29 cellular contexts compared by ENCODE assay signal in the genomic region with DNA sequence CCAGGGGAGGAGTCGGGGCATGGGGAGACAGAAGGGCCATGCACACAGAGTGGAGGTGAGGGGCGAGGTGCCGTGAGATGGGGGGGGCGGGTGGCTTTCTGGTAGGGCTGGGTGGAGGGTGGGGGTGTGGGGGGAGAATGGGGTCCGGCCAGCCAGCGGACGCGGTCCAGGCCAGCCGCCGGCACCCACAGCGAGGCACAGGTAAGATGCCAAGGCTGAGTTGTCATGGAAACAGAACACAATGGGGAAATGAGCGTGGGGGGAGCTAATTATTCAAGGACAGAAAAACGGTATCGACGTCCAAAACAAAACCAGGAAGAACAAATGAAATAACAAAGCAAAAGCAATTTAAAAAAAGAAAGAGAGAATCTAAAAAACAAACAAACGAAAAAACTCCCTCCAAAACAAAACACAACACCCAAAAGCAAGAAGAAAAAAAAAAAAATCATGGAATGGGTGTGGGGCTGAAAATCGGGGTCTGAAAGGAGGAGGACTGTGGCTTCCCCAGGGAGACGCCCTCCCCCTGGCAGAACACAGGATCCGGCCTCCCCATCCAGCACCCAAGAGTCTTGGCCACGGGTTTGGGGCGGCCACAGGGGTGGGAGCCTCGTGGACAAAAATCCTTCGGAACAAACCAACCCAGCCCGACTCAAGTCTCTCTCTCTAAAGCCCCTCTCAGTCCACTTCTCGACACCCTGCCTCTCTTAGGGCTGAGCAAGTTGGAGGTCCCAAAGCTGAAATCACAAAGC.
"Had no signal": no experiment of that assay in that cellular context is flagged by ENCODE, and none has a peak within 500 bp of the region (broad histone marks: within the 10 kb centered on the region; RNA-seq: fewer than 3 reads in every experiment).

No MANE protein-coding gene starts in this region.

- H3K27ac Mint-ChIP-seq: activated CD8-positive, alpha-beta T cell treated with anti-CD3 and anti-CD28 coated beads for 36 hours; activated naive CD4-positive, alpha-beta T cell treated with anti-CD3 and anti-CD28 coated beads, Interleukin-2, amount 50 U/mL, for 72 hours; activated T-helper 2 cell treated with anti-CD3 and anti-CD28 coated beads, Interferon-gamma antibody, Interleukin-2, Interleukin-4, amounts not matched to agents 10 μg/mL and 5 μg/mL and 100 μg/mL, durations not matched to agents 14 hours and 24 hours and 36 hours; natural killer cell treated with Interleukin-12 subunit alpha and Interleukin-12 subunit beta and Interleukin-15 and Interleukin-18, amount 100 ng/mL, for 72 hours; stimulated activated effector memory CD8-positive, alpha-beta T cell treated with anti-CD3 and anti-CD28 coated beads, Interleukin-12 subunit alpha, Interleukin-12 subunit beta, amount 100 ng/mL, for 72 hours had no signal

- H2AFZ ChIP-seq: hepatocyte had no signal

- H3K4me1 ChIP-seq: colonic mucosa, lower lobe of right lung, pancreas, prostate gland, stomach, upper lobe of left lung had no signal

- H3K79me2 ChIP-seq: hepatocyte had no signal

- H3K9me3 ChIP-seq: body of pancreas, colonic mucosa, gastrocnemius medialis, lower lobe of right lung, pancreas, prostate gland, sigmoid colon, stomach, thyroid gland, upper lobe of left lung had no signal

- ATAC-seq: activated CD8-positive, alpha-beta T cell treated with anti-CD3 and anti-CD28 coated beads for 36 hours; activated naive CD4-positive, alpha-beta T cell treated with anti-CD3 and anti-CD28 coated beads, Interleukin-2, amount 50 U/mL, for 72 hours; body of pancreas; gastrocnemius medialis; left lobe of liver; lower lobe of right lung; natural killer cell treated with Interleukin-12 subunit alpha and Interleukin-12 subunit beta and Interleukin-15 and Interleukin-18, amount 100 ng/mL, for 72 hours; pancreas; stimulated activated effector memory CD8-positive, alpha-beta T cell treated with anti-CD3 and anti-CD28 coated beads, Interleukin-12 subunit alpha, Interleukin-12 subunit beta, amount 100 ng/mL, for 72 hours had no signal

- H3K27me3 ChIP-seq: body of pancreas, cardiac muscle cell, colonic mucosa, gastrocnemius medialis, hepatocyte, pancreas, sigmoid colon, stomach, thyroid gland, upper lobe of left lung had no signal

- H3K4me3 Mint-ChIP-seq: activated CD8-positive, alpha-beta T cell treated with anti-CD3 and anti-CD28 coated beads for 36 hours; natural killer cell treated with Interleukin-12 subunit alpha and Interleukin-12 subunit beta and Interleukin-15 and Interleukin-18, amount 100 ng/mL, for 72 hours; stimulated activated effector memory CD8-positive, alpha-beta T cell treated with anti-CD3 and anti-CD28 coated beads, Interleukin-12 subunit alpha, Interleukin-12 subunit beta, amount 100 ng/mL, for 72 hours had no signal

- H3K36me3 Mint-ChIP-seq: activated naive CD4-positive, alpha-beta T cell treated with anti-CD3 and anti-CD28 coated beads, Interleukin-2, amount 50 U/mL, for 72 hours; natural killer cell treated with Interleukin-12 subunit alpha and Interleukin-12 subunit beta and Interleukin-15 and Interleukin-18, amount 100 ng/mL, for 72 hours; stimulated activated effector memory CD8-positive, alpha-beta T cell treated with anti-CD3 and anti-CD28 coated beads, Interleukin-12 subunit alpha, Interleukin-12 subunit beta, amount 100 ng/mL, for 72 hours had no signal

- DNase-seq: activated CD4-positive, alpha-beta T cell treated with anti-CD3 and anti-CD28 coated beads for 1 hour; activated CD4-positive, alpha-beta T cell treated with anti-CD3 and anti-CD28 coated beads, Interleukin-2, amount 50 U/mL, for 1 hour; activated CD8-positive, alpha-beta T cell treated with anti-CD3 and anti-CD28 coated beads for 36 hours; activated naive CD4-positive, alpha-beta T cell; activated T-cell treated with anti-CD3 and anti-CD28 coated beads, Interleukin-2, amount 50 U/mL, for 48 hours; body of pancreas; cerebellar nuclear complex; colonic mucosa; effector CD8-positive, alpha-beta T cell; erythroblast; gastrocnemius medialis; lower lobe of right lung; mesendoderm; sigmoid colon; small intestine; stimulated activated CD4-positive, alpha-beta T cell treated with anti-CD3 and anti-CD28 coated beads, Interleukin-4, amount 100 ng/mL, for 24 hours; stomach; T-helper 2 cell; thyroid gland; upper lobe of left lung had no signal

- H3K4me1 Mint-ChIP-seq: stimulated activated effector memory CD8-positive, alpha-beta T cell treated with anti-CD3 and anti-CD28 coated beads, Interleukin-12 subunit alpha, Interleukin-12 subunit beta, amount 100 ng/mL, for 72 hours had no signal

- H3K9me3 Mint-ChIP-seq: activated CD8-positive, alpha-beta T cell treated with anti-CD3 and anti-CD28 coated beads for 36 hours; activated naive CD4-positive, alpha-beta T cell treated with anti-CD3 and anti-CD28 coated beads, Interleukin-2, amount 50 U/mL, for 72 hours; activated T-helper 2 cell treated with anti-CD3 and anti-CD28 coated beads, Interferon-gamma antibody, Interleukin-2, Interleukin-4, amounts not matched to agents 10 μg/mL and 5 μg/mL and 100 μg/mL, durations not matched to agents 14 hours and 24 hours and 36 hours; natural killer cell treated with Interleukin-12 subunit alpha and Interleukin-12 subunit beta and Interleukin-15 and Interleukin-18, amount 100 ng/mL, for 72 hours; stimulated activated effector memory CD8-positive, alpha-beta T cell treated with anti-CD3 and anti-CD28 coated beads, Interleukin-12 subunit alpha, Interleukin-12 subunit beta, amount 100 ng/mL, for 72 hours had no signal

- H3K27ac ChIP-seq: body of pancreas, cardiac muscle cell, colonic mucosa, gastrocnemius medialis, hepatocyte, lower lobe of right lung, pancreas, prostate gland, sigmoid colon, stomach, thyroid gland, upper lobe of left lung had no signal

- H3K4me2 ChIP-seq: hepatocyte had no signal
